8 cellular contexts compared by ENCODE assay signal in the genomic region with DNA sequence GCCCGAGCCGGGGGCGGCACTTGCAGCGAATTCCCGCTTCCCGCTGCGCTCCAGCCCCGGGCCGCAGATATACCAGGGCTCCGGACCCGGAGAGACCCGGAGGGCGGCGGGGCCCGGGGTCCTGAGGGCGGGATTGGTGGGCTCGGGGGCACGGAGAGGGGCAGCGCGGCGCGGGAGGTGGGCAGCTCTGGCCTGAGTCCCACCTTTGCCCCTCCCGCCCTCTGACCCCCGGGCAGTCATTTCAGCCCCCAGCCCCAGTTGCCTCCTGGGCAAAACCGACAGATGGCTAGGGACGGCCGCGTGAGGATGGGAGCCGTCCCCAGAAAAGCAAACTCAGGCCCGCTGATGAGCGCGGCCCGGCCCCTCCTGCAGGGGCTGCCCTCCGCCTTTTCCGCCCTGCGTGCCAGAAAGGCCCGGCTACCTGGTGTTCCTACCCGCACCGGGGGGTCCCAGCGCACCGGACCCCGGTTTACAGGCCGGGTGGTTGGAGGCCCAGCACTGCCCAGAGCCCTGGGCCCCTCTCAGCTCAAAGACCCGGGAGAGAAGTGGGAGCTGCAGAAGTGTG. TPM values are rescaled to one million over a fixed set of nuclear protein-coding genes. Genes with fewer than 3 reads are reported as not detected.
DNase-seq lines count a peak whose midpoint lies in the region; ATAC-seq, FAIRE-seq and TF ChIP-seq lines count a peak whose summit lies in the region.

No MANE protein-coding gene starts in this region.

- TF ChIP-seq CTCF in astrocyte of the cerebellum (IDR thresholded peaks at IDR 0.05; ENCODE audit: low read depth, low read length, missing control alignments) (no peak), liver (IDR thresholded peaks at IDR 0.05; ENCODE audit: low read depth, low read length, missing input control) (no peak), thyroid gland (IDR thresholded peaks at IDR 0.05) (no peak)

- H3K9ac ChIP-seq in liver (ENCODE audit: low read depth in 1 of 2, low read length in 2 of 2) = peak overlapping the region in 1 of 2 donors; percentile 58

- H3K4me1 Mint-ChIP-seq in activated naive CD4-positive, alpha-beta T cell treated with anti-CD3 and anti-CD28 coated beads for 36 hours (ENCODE audit: low read depth) = peaks cover 80% of the 10 kb centered on the region

- no peak for TF ChIP-seq POLR2A in thyroid gland (IDR thresholded peaks at IDR 0.05)

- H3K9me3 Mint-ChIP-seq in activated naive CD4-positive, alpha-beta T cell treated with anti-CD3 and anti-CD28 coated beads for 36 hours = no peaks in the 10 kb centered on the region

- no peaks in the 10 kb centered on the region for H3K27me3 ChIP-seq in liver (ENCODE audit: control insufficient read depth in 4 of 4, insufficient read depth in 4 of 4, low read length in 3 of 4)
- H3K27me3 ChIP-seq in thyroid gland = no peaks in the 10 kb centered on the region

- H3K4me1 ChIP-seq in liver (ENCODE audit: control insufficient read depth in 4 of 4, insufficient read depth in 4 of 4, low read length in 3 of 4) = peaks cover 0 to 9% (median 6%) of the 10 kb centered on the region in 4 donors
- peaks cover 6 to 11% of the 10 kb centered on the region in 2 donors for H3K4me1 ChIP-seq in thyroid gland

- H3K36me3 ChIP-seq in liver (ENCODE audit: control insufficient read depth in 4 of 4, insufficient read depth in 3 of 4, low read depth in 1 of 4, low read length in 3 of 4) (no peaks in the 10 kb centered on the region), thyroid gland (no peaks in the 10 kb centered on the region)

- intact Hi-C loops in activated naive CD4-positive, alpha-beta T cell treated with anti-CD3 and anti-CD28 coated beads for 36 hours (cut with micrococcal nuclease) = loop anchor here (2.0 kb wide), 1 partner anchor 55 kb away; no protein-coding TSS in a partner anchor
- intact Hi-C loops in thyroid gland (cut with DNase I) = no loop called here

- DNase-seq in activated naive CD4-positive, alpha-beta T cell treated with anti-CD3 and anti-CD28 coated beads for 36 hours = no peak
- no peak for DNase-seq in activated naive CD4-positive, alpha-beta T cell (lab: John Stamatoyannopoulos, UW)
- DNase-seq in astrocyte of the cerebellum (ENCODE audit: low read depth) (no peak), thyroid gland (peak in 1 of 2 donors; percentile 19), GM19239 (ENCODE audit: insufficient read length, low spot score) (no peak), AG20443 (ENCODE audit: low spot score) (no peak)

- H3K27me3 Mint-ChIP-seq in activated naive CD4-positive, alpha-beta T cell treated with anti-CD3 and anti-CD28 coated beads for 36 hours (ENCODE audit: low read depth) = no peaks in the 10 kb centered on the region

- H3K9me3 ChIP-seq in liver (ENCODE audit: control insufficient read depth in 4 of 4, low read length in 3 of 4) (no peaks in the 10 kb centered on the region), thyroid gland (no peaks in the 10 kb centered on the region)

- peak overlapping the region; percentile 71 for H3K27ac Mint-ChIP-seq in activated naive CD4-positive, alpha-beta T cell treated with anti-CD3 and anti-CD28 coated beads for 36 hours

- in situ Hi-C loops in astrocyte of the cerebellum (cut with HindIII; ENCODE audit: low sequenced_read_pairs) = loop anchor here (5.0 kb wide), 1 partner anchor 47 kb away; no protein-coding TSS in a partner anchor

- peaks cover 13% of the 10 kb centered on the region for H3K36me3 Mint-ChIP-seq in activated naive CD4-positive, alpha-beta T cell treated with anti-CD3 and anti-CD28 coated beads for 36 hours (ENCODE audit: low read depth)

- no peak for TF ChIP-seq RAD21 in liver (IDR thresholded peaks at IDR 0.05)

- H3K27ac ChIP-seq in liver (ENCODE audit: low read depth in 1 of 2, low read length in 2 of 2) (no peak overlapping the region), thyroid gland (peak overlapping the region in 2 of 3 donors; percentile 72 to 79)

- 16% methylated on average over 44 of the region's 44 CpGs for WGBS in liver
- WGBS in thyroid gland, 2 donors = 2 to 21% methylated on average over 7 to 27 of the region's 44 CpGs

- H3K4me3 Mint-ChIP-seq in activated naive CD4-positive, alpha-beta T cell treated with anti-CD3 and anti-CD28 coated beads for 36 hours = peak overlapping the region; percentile 83

- CTCF ChIA-PET in activated naive CD4-positive, alpha-beta T cell treated with anti-CD3 and anti-CD28 coated beads for 36 hours (lab: Charles Lee) = interaction anchor here (1.4 kb wide), 1 partner anchor 256 kb away, joined by 3 read pairs; no protein-coding TSS in a partner anchor

- no peak for FAIRE-seq in GM19239 (lab: Jason Lieb, UNC)

- ATAC-seq in GM21367 (IDR thresholded peaks at IDR 0.05; ENCODE audit: unreplicated experiment) = no peak

- H3K4me3 ChIP-seq in astrocyte of the cerebellum (ENCODE audit: low read depth, low read length) (peak overlapping the region; percentile 67), liver (ENCODE audit: low read depth in 1 of 3, low read length in 3 of 3) (peak overlapping the region in 2 of 3 donors; percentile 76 to 83), thyroid gland (replicated peaks in 1 of 3) (peak overlapping the region; percentile 29 to 87 (median 47))

TF ChIP-seq in liver, 16 proteins besides CTCF, POLR2A, EP300 and RAD21:
- no peak for TF ChIP-seq GABPA (IDR thresholded peaks at IDR 0.05 in 1 of 2, conservative IDR thresholded peaks at IDR 0.05 in 1 of 2)
- no peak for TF ChIP-seq RXRA (IDR thresholded peaks at IDR 0.05)
- TF ChIP-seq HNF4G (IDR thresholded peaks at IDR 0.05) = no peak
- TF ChIP-seq YY1 (IDR thresholded peaks at IDR 0.05) = no peak
- no peak for TF ChIP-seq FOXA1 (IDR thresholded peaks at IDR 0.05)
- TF ChIP-seq NR2F2 (IDR thresholded peaks at IDR 0.05) = no peak
- TF ChIP-seq, protein P1, sequence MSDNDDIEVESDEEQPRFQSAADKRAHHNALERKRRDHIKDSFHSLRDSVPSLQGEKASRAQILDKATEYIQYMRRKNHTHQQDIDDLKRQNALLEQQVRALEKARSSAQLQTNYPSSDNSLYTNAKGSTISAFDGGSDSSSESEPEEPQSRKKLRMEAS (IDR thresholded peaks at IDR 0.05) = no peak
- no peak for TF ChIP-seq HNF4A (conservative IDR thresholded peaks at IDR 0.05)

RNA-seq across cellular contexts. Expression of a gene that starts 56.7 kb away (rescaled TPM):
- 100 to 1,000 TPM; 157 to 162 TPM for total RNA-seq in activated naive CD4-positive, alpha-beta T cell treated with anti-CD3 and anti-CD28 coated beads for 36 hours
- total RNA-seq in liver (10 to 100 TPM; 28.2 to 40.0 TPM), thyroid gland (10 to 100 TPM; 64.3 to 93.3 (median 81.7) TPM)
- polyA plus RNA-seq in liver = 10 to 100 TPM; 16.5 to 44.8 TPM

RNA-seq across cellular contexts. Expression of a gene that starts 57.2 kb away (rescaled TPM):
- 10 to 100 TPM; 87.7 to 88.5 TPM for total RNA-seq in activated naive CD4-positive, alpha-beta T cell treated with anti-CD3 and anti-CD28 coated beads for 36 hours
- total RNA-seq in liver (1 to 10 TPM; 5.4 to 9.1 TPM), thyroid gland (10 to 100 TPM in 2 of 4 donors, 1 to 10 TPM in 2; 8.4 to 11.8 (median 9.4) TPM)
- polyA plus RNA-seq in liver = 1 to 10 TPM; 1.6 to 6.1 TPM

Comparison
In these comparisons a context has a peak if more than half of its experiments do, and no peak if none do; other contexts are left out.
1. H3K27ac ChIP-seq: peak in thyroid gland (2 of 3); none in liver (0 of 2).
2. RNA of a gene that starts 57.2 kb away (total RNA-seq): 87.7 to 88.5 TPM in activated naive CD4-positive, alpha-beta T cell treated with anti-CD3 and anti-CD28 coated beads for 36 hours; 8.4 to 11.8 TPM in thyroid gland and 5.4 to 9.1 TPM in liver; every median in the first group is over 4 times any median in the second.
3. Peak in every context shown above with its lines, with median percentiles within 50 percentile points of each other: H3K4me3 ChIP-seq.